Comparison of ENCODE assay signal across 24 cellular contexts in genomic region chr3:155741081-155741480, GRCh38. TPM values are rescaled to one million over a fixed set of nuclear protein-coding genes. Genes with fewer than 3 reads are reported as not detected.
DNase-seq lines count a peak whose midpoint lies in the region; ATAC-seq, FAIRE-seq and TF ChIP-seq lines count a peak whose summit lies in the region.
"Had no signal": no experiment of that assay in that cellular context is flagged by ENCODE, and none has a peak within 500 bp of the region (broad histone marks: within the 10 kb centered on the region; RNA-seq: fewer than 3 reads in every experiment).

No MANE protein-coding gene starts in this region.

- H3K36me3 ChIP-seq in right lobe of liver, result no peaks in the 10 kb centered on the region
- H3K36me3 ChIP-seq: MG63, SJCRH30 had no signal

- 75% methylated on average over 2 of the region's 2 CpGs for WGBS in right lobe of liver (ENCODE audit: insufficient coverage, low coverage, low lambda C conversion rate, missing lambda C conversion rate)

- peak overlapping the region; percentile 94 for H3K27ac Mint-ChIP-seq in nephron progenitor cell
- H3K27ac Mint-ChIP-seq: CD4-positive, CD25-positive, alpha-beta regulatory T cell; H9 had no signal

- DNase-seq in DMS79 (lab: John Stamatoyannopoulos, UW) (peak; percentile 23), nephron progenitor cell (no peak), renal cortical epithelial cell (ENCODE audit: low read depth) (peak; percentile 38), right lobe of liver (no peak), HTR-8/SVneo (ENCODE audit: insufficient read length, low spot score) (no peak), 8988T (no peak)
- DNase-seq: CD4-positive, CD25-positive, alpha-beta regulatory T cell; COR-L47; DMS 273 treated with DMSO at 0.1 percent for 48 hours; GM23248; H9; MG63; NCI-H1417; NCI-H1694 treated with DMSO at 0.1 percent for 48 hours; NCI-H2081 treated with DMSO at 0.1 percent for 48 hours; NCI-H510A; NCI-H82; SJCRH30 had no signal

- no peaks in the 10 kb centered on the region for H3K9me3 Mint-ChIP-seq in nephron progenitor cell
- H3K9me3 Mint-ChIP-seq: CD4-positive, CD25-positive, alpha-beta regulatory T cell; H9 had no signal

- H3K27me3 ChIP-seq in right lobe of liver, result no peaks in the 10 kb centered on the region
- H3K27me3 ChIP-seq: SJCRH30 had no signal

- FAIRE-seq in HTR-8/SVneo (lab: Jason Lieb, UNC), result no peak
- FAIRE-seq: GM12892, HepG2, K562 had no signal

- peaks cover 0 to 13% (median 4%) of the 10 kb centered on the region in 4 donors for H3K4me1 ChIP-seq in right lobe of liver
- H3K4me1 ChIP-seq: SJCRH30 had no signal

- TF ChIP-seq CTCF in VCaP (conservative IDR thresholded peaks at IDR 0.05) (no peak), nephron progenitor cell (IDR thresholded peaks at IDR 0.05) (no peak), right lobe of liver (IDR thresholded peaks at IDR 0.05) (no peak)

- H3K4me3 ChIP-seq in right lobe of liver, result no peak overlapping the region
- H3K4me3 ChIP-seq: GM23248, K562, MG63, SJCRH30 had no signal

- TF ChIP-seq POLR2A in right lobe of liver (IDR thresholded peaks at IDR 0.05), result no peak

- ATAC-seq in right lobe of liver (no peak), HG03108 (IDR thresholded peaks at IDR 0.05; ENCODE audit: unreplicated experiment) (no peak)
- ATAC-seq: HepG2, K562 had no signal

- H3K27ac ChIP-seq in VCaP, result peak overlapping the region; percentile 37
- no peak overlapping the region for H3K27ac ChIP-seq in right lobe of liver
- H3K27ac ChIP-seq: GM23248, SJCRH30 had no signal

- peaks cover 5% of the 10 kb centered on the region for H3K36me3 Mint-ChIP-seq in nephron progenitor cell (ENCODE audit: low read depth)
- H3K36me3 Mint-ChIP-seq: CD4-positive, CD25-positive, alpha-beta regulatory T cell had no signal

- intact Hi-C loops in right lobe of liver (cut with DNase I), result no loop called here

- peaks cover 87% of the 10 kb centered on the region for H3K4me1 Mint-ChIP-seq in nephron progenitor cell

- no peaks in the 10 kb centered on the region for H3K9me3 ChIP-seq in right lobe of liver
- H3K9me3 ChIP-seq: MG63, SJCRH30 had no signal

- no peaks in the 10 kb centered on the region for H3K27me3 Mint-ChIP-seq in nephron progenitor cell (ENCODE audit: low read depth, poor library complexity)

- H3K4me3 Mint-ChIP-seq in nephron progenitor cell, result peak overlapping the region; percentile 99
- H3K4me3 Mint-ChIP-seq: CD4-positive, CD25-positive, alpha-beta regulatory T cell; H9 had no signal

RNA-seq across cellular contexts. Expression of gene PLCH1, which starts 3.8 kb away (rescaled TPM):
- total RNA-seq in renal cortical epithelial cell, result 1.7 and 2.8 TPM in 2 replicates
- under 1 TPM; 0.07 to 0.25 (median 0.17) TPM for total RNA-seq in right lobe of liver
- total RNA-seq: GM23248, LHCN-M2 had no signal

Comparison
In these comparisons a context has a peak if more than half of its experiments do, and no peak if none do; other contexts are left out.
1. DNase-seq: peak in DMS79 (single experiment) and renal cortical epithelial cell (single experiment); none in nephron progenitor cell (single experiment), right lobe of liver (0 of 3), HTR-8/SVneo (single experiment) and 8988T (single experiment).